In genomic region chr4:183659029-183659870, GRCh38 we compare ENCODE assay signal across 8 cellular contexts. TPM values are rescaled to one million over a fixed set of nuclear protein-coding genes. Genes with fewer than 3 reads are reported as not detected.
DNase-seq lines count a peak whose midpoint lies in the region; FAIRE-seq and TF ChIP-seq lines count a peak whose summit lies in the region.

Gene RWDD4 (minus strand): TSS chr4:183659185. CDS start chr4:183658952, 233 bp downstream.
Gene TRAPPC11 (plus strand): TSS chr4:183659293. CDS start chr4:183663868, 4,575 bp downstream.

- H3K27me3 Mint-ChIP-seq in activated naive CD4-positive, alpha-beta T cell treated with anti-CD3 and anti-CD28 coated beads for 36 hours (ENCODE audit: low read depth) = no peaks in the 10 kb centered on the region

- no peak for FAIRE-seq in frontal cortex (lab: Jason Lieb, UNC)

- peak within 1 kb of the TSS; percentile 77 to 89 for H3K4me3 ChIP-seq in neutrophil (ENCODE audit: low read depth in 1 of 2, low read length in 1 of 2)

- H3K36me3 ChIP-seq in neutrophil = peaks cover 5% of the 10 kb centered on the region

- CTCF ChIA-PET in HEK293T (lab: Yijun Ruan, JAX) = interaction anchor here (0.6 to 1.0 kb wide), 2 partner anchors 11 to 96 kb away, joined by 3 read pairs; no protein-coding TSS in a partner anchor
- CTCF ChIA-PET in activated naive CD4-positive, alpha-beta T cell treated with anti-CD3 and anti-CD28 coated beads for 36 hours (lab: Charles Lee) = interaction anchor here (0.5 to 1.3 kb wide), 2 partner anchors 155 to 757 kb away, joined by 4 read pairs; no protein-coding TSS in a partner anchor

- no peaks in the 10 kb centered on the region for H3K27me3 ChIP-seq in neutrophil

- peak; percentile 85 for TF ChIP-seq CTCF in neutrophil (IDR thresholded peaks at IDR 0.05)

- no peaks in the 10 kb centered on the region for H3K9me3 ChIP-seq in neutrophil

- peaks cover 32% of the 10 kb centered on the region for H3K4me1 Mint-ChIP-seq in activated naive CD4-positive, alpha-beta T cell treated with anti-CD3 and anti-CD28 coated beads for 36 hours (ENCODE audit: low read depth)

- in situ Hi-C loops in SK-MEL-5 (cut with HindIII; ENCODE audit: low pct_unique_long_range_greater_than_20kb, low sequenced_read_pairs) = no loop called here

- no peaks in the 10 kb centered on the region for H3K9me3 Mint-ChIP-seq in activated naive CD4-positive, alpha-beta T cell treated with anti-CD3 and anti-CD28 coated beads for 36 hours

- H3K27ac Mint-ChIP-seq in activated naive CD4-positive, alpha-beta T cell treated with anti-CD3 and anti-CD28 coated beads for 36 hours = peak within 1 kb of the TSS; percentile 68

- DNase-seq in GM04504 (ENCODE audit: low read depth) (peak; percentile 98), HEK293T (ENCODE audit: extremely low spot score) (peak; percentile 87), MV-4-11 (lab: John Stamatoyannopoulos, UW) (peak; percentile 97), SK-MEL-5 (ENCODE audit: low read depth, low spot score) (peak; percentile 98), frontal cortex (ENCODE audit: low spot score in 2 of 2) (peak; percentile 98), substantia nigra (lab: John Stamatoyannopoulos, UW) (peak; percentile 52 to 98 (median 93))
- DNase-seq in activated naive CD4-positive, alpha-beta T cell treated with anti-CD3 and anti-CD28 coated beads for 36 hours = peak; percentile 98

- H3K27ac ChIP-seq in neutrophil = peak within 1 kb of the TSS; percentile 97
- peak within 1 kb of the TSS; percentile 79 for H3K27ac ChIP-seq in substantia nigra (ENCODE audit: low read depth, low read length, poor library complexity, severe bottlenecking)

- peaks cover 23 to 29% of the 10 kb centered on the region in 2 experiments for H3K4me1 ChIP-seq in neutrophil (ENCODE audit: control insufficient read depth in 1 of 2, insufficient read depth in 1 of 2, low read depth in 1 of 2, low read length in 1 of 2)

- intact Hi-C loops in activated naive CD4-positive, alpha-beta T cell treated with anti-CD3 and anti-CD28 coated beads for 36 hours (cut with micrococcal nuclease) = loop anchor here (1.0 to 10.0 kb wide), 8 partner anchors 22 to 1736 kb away; partner anchors contain the start of genes ACSL1, CASP3, CDKN2AIP and DCTD

- peak within 1 kb of the TSS; percentile 96 for H3K4me3 Mint-ChIP-seq in activated naive CD4-positive, alpha-beta T cell treated with anti-CD3 and anti-CD28 coated beads for 36 hours

- peaks cover 5% of the 10 kb centered on the region for H3K36me3 Mint-ChIP-seq in activated naive CD4-positive, alpha-beta T cell treated with anti-CD3 and anti-CD28 coated beads for 36 hours (ENCODE audit: low read depth)

- POLR2A ChIA-PET in HEK293T (lab: Yijun Ruan, JAX) = interaction anchor here (0.7 to 1.1 kb wide), 3 partner anchors 47 to 165 kb away, joined by 3 to 4 read pairs (median 3); no protein-coding TSS in a partner anchor

TF ChIP-seq in HEK293T, 16 proteins besides CTCF, POLR2A, EP300 and RAD21:
- TF ChIP-seq ELF4 (IDR thresholded peaks at IDR 0.05) (peak; percentile 50; the same call in 1 of the 2 replicates), ZNF384 (IDR thresholded peaks at IDR 0.05) (no peak), BHLHE40 (IDR thresholded peaks at IDR 0.05; ENCODE audit: borderline replicate concordance) (no peak), PKNOX1 (IDR thresholded peaks at IDR 0.05) (peak; percentile 99), FOXM1 (IDR thresholded peaks at IDR 0.05; ENCODE audit: borderline replicate concordance) (no peak)

RNA-seq across cellular contexts. Expression of gene RWDD4, which starts in this region (rescaled TPM):
- 27.5 and 32.5 TPM in 2 replicates for total RNA-seq in SK-MEL-5 (2014; rRNA removed; shearing (Covaris generic))
- polyA plus RNA-seq in SK-MEL-5 (2015; cell fraction: cytosol; rRNA removed) = 20.8 and 23.8 TPM in 2 replicates
- 16.6 and 22.0 TPM in 2 replicates for polyA plus RNA-seq in SK-MEL-5 (2015; cell fraction: nucleus; rRNA removed)
- total RNA-seq in activated naive CD4-positive, alpha-beta T cell treated with anti-CD3 and anti-CD28 coated beads for 36 hours = 10 to 100 TPM; 17.8 to 20.8 TPM
- total RNA-seq in frontal cortex = 21.2 TPM

RNA-seq across cellular contexts. Expression of gene TRAPPC11, which starts in this region (rescaled TPM):
- 45.4 and 47.3 TPM in 2 replicates for total RNA-seq in SK-MEL-5 (2014; rRNA removed; shearing (Covaris generic))
- polyA plus RNA-seq in SK-MEL-5 (2015; cell fraction: cytosol; rRNA removed) = 27.6 and 36.4 TPM in 2 replicates
- polyA plus RNA-seq in SK-MEL-5 (2015; cell fraction: nucleus; rRNA removed) = 59.8 and 73.8 TPM in 2 replicates
- 10 to 100 TPM; 25.0 to 32.6 TPM for total RNA-seq in activated naive CD4-positive, alpha-beta T cell treated with anti-CD3 and anti-CD28 coated beads for 36 hours
- total RNA-seq in frontal cortex = 84.4 TPM

Comparison
In these comparisons a context has a peak if more than half of its experiments do, and no peak if none do; other contexts are left out.
1. Peak in every context shown above with its lines: DNase-seq, H3K4me3 ChIP-seq and H3K27ac ChIP-seq.